1 cellular context compared by ENCODE assay signal in the genomic region with DNA sequence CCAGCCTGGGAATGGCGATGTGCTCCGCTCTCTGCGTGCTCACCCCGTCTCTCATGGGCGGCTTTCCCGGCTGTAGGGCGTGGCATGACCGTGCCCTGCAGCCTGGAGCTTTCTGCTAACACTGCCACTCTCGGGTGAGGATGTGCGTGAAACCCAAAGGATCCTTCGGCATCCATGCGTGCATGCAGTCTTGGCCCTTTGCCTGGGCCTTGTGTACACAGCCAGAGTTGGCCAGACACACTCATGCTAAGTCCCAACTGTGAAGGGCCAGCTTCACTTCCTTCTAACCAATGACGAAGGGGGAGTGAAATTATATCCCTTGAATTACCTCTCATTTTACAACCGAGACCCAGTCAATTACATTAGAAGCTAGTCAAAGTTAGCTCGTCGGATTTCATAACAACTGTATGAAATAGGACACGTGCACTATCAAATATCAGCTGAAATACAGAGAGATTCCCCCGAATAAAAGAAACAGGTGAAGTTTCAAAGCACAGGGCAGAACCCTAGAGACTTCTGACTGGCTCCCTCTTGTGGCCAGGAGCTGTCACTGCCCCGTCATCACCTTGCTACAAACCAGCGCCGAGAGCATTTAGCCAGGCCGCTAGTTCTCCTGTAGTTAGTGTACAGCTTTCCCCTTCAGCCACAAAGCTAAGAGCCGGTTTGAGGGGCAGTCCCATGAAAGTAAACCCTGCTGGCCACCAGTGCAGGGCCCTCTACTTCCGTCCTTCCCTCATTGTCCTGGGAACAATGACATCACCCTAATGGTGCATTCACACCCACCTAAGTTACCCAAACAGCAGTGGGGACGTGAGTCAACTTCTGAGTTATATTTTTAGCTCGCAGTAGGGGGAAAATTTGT.
TF ChIP-seq lines count a peak whose summit lies in the region.

No MANE protein-coding gene starts in this region.

TF ChIP-seq in K562, 482 proteins besides CTCF, POLR2A, EP300 and RAD21 (continued from another document and continues in another):
- TF ChIP-seq, protein P1, sequence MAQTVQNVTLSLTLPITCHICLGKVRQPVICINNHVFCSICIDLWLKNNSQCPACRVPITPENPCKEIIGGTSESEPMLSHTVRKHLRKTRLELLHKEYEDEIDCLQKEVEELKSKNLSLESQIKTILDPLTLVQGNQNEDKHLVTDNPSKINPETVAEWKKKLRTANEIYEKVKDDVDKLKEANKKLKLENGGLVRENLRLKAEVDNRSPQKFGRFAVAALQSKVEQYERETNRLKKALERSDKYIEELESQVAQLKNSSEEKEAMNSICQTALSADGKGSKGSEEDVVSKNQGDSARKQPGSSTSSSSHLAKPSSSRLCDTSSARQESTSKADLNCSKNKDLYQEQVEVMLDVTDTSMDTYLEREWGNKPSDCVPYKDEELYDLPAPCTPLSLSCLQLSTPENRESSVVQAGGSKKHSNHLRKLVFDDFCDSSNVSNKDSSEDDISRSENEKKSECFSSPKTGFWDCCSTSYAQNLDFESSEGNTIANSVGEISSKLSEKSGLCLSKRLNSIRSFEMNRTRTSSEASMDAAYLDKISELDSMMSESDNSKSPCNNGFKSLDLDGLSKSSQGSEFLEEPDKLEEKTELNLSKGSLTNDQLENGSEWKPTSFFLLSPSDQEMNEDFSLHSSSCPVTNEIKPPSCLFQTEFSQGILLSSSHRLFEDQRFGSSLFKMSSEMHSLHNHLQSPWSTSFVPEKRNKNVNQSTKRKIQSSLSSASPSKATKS (CRISPR knock-in tag; IDR thresholded peaks at IDR 0.05) = no peak
- TF ChIP-seq, protein P2, sequence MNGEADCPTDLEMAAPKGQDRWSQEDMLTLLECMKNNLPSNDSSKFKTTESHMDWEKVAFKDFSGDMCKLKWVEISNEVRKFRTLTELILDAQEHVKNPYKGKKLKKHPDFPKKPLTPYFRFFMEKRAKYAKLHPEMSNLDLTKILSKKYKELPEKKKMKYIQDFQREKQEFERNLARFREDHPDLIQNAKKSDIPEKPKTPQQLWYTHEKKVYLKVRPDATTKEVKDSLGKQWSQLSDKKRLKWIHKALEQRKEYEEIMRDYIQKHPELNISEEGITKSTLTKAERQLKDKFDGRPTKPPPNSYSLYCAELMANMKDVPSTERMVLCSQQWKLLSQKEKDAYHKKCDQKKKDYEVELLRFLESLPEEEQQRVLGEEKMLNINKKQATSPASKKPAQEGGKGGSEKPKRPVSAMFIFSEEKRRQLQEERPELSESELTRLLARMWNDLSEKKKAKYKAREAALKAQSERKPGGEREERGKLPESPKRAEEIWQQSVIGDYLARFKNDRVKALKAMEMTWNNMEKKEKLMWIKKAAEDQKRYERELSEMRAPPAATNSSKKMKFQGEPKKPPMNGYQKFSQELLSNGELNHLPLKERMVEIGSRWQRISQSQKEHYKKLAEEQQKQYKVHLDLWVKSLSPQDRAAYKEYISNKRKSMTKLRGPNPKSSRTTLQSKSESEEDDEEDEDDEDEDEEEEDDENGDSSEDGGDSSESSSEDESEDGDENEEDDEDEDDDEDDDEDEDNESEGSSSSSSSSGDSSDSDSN (IDR thresholded peaks at IDR 0.05; ENCODE audit: borderline replicate concordance in 1 of 2, low read depth in 2 of 2, low read length in 2 of 2) = no peak
- TF ChIP-seq, protein P3, sequence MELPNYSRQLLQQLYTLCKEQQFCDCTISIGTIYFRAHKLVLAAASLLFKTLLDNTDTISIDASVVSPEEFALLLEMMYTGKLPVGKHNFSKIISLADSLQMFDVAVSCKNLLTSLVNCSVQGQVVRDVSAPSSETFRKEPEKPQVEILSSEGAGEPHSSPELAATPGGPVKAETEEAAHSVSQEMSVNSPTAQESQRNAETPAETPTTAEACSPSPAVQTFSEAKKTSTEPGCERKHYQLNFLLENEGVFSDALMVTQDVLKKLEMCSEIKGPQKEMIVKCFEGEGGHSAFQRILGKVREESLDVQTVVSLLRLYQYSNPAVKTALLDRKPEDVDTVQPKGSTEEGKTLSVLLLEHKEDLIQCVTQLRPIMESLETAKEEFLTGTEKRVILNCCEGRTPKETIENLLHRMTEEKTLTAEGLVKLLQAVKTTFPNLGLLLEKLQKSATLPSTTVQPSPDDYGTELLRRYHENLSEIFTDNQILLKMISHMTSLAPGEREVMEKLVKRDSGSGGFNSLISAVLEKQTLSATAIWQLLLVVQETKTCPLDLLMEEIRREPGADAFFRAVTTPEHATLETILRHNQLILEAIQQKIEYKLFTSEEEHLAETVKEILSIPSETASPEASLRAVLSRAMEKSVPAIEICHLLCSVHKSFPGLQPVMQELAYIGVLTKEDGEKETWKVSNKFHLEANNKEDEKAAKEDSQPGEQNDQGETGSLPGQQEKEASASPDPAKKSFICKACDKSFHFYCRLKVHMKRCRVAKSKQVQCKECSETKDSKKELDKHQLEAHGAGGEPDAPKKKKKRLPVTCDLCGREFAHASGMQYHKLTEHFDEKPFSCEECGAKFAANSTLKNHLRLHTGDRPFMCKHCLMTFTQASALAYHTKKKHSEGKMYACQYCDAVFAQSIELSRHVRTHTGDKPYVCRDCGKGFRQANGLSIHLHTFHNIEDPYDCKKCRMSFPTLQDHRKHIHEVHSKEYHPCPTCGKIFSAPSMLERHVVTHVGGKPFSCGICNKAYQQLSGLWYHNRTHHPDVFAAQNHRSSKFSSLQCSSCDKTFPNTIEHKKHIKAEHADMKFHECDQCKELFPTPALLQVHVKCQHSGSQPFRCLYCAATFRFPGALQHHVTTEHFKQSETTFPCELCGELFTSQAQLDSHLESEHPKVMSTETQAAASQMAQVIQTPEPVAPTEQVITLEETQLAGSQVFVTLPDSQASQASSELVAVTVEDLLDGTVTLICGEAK (IDR thresholded peaks at IDR 0.05) = no peak
- TF ChIP-seq, protein P3 (CRISPR knock-in tag; IDR thresholded peaks at IDR 0.05) = no peak
- TF ChIP-seq TAF15 (IDR thresholded peaks at IDR 0.05; ENCODE audit: low read depth, low read length) (no peak), ZFP1 (CRISPR knock-in tag; IDR thresholded peaks at IDR 0.05) (no peak), NFE2 (IDR thresholded peaks at IDR 0.05; ENCODE audit: low read depth) (peak; percentile 48; the same call in 1 of the 2 replicates), SMC3 (conservative IDR thresholded peaks at IDR 0.05; ENCODE audit: insufficient read depth, low read depth, low read length) (peak; percentile 92), ILF3 (IDR thresholded peaks at IDR 0.05; ENCODE audit: borderline replicate concordance) (no peak), TBL1XR1 (IDR thresholded peaks at IDR 0.05; ENCODE audit: low read length in 2 of 2) (no peak), KLF10 (CRISPR knock-in tag; IDR thresholded peaks at IDR 0.05) (no peak), ESRRA (IDR thresholded peaks at IDR 0.05; ENCODE audit: borderline replicate concordance, low read depth) (no peak), NONO (IDR thresholded peaks at IDR 0.05; ENCODE audit: low read depth in 2 of 2, low read length in 1 of 2) (no peak), SAFB (IDR thresholded peaks at IDR 0.05; ENCODE audit: borderline replicate concordance, low read depth, low read length) (no peak), MEIS2 (IDR thresholded peaks at IDR 0.05; ENCODE audit: partially characterized antibody) (no peak), POLR2AphosphoS5 (IDR thresholded peaks at IDR 0.05; ENCODE audit: control insufficient read depth, insufficient read depth, low read depth, low read length) (no peak), ZNF146 (CRISPR knock-in tag; IDR thresholded peaks at IDR 0.05; ENCODE audit: unreplicated experiment) (no peak), PYGO2 (tag; IDR thresholded peaks at IDR 0.05) (no peak)
- TF ChIP-seq, protein P4, sequence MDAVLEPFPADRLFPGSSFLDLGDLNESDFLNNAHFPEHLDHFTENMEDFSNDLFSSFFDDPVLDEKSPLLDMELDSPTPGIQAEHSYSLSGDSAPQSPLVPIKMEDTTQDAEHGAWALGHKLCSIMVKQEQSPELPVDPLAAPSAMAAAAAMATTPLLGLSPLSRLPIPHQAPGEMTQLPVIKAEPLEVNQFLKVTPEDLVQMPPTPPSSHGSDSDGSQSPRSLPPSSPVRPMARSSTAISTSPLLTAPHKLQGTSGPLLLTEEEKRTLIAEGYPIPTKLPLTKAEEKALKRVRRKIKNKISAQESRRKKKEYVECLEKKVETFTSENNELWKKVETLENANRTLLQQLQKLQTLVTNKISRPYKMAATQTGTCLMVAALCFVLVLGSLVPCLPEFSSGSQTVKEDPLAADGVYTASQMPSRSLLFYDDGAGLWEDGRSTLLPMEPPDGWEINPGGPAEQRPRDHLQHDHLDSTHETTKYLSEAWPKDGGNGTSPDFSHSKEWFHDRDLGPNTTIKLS (IDR thresholded peaks at IDR 0.05; ENCODE audit: borderline replicate concordance, low read depth) = 0 out of 2 replicates have a peak, but pooled peaks have one; percentile 19
- TF ChIP-seq, protein P5, sequence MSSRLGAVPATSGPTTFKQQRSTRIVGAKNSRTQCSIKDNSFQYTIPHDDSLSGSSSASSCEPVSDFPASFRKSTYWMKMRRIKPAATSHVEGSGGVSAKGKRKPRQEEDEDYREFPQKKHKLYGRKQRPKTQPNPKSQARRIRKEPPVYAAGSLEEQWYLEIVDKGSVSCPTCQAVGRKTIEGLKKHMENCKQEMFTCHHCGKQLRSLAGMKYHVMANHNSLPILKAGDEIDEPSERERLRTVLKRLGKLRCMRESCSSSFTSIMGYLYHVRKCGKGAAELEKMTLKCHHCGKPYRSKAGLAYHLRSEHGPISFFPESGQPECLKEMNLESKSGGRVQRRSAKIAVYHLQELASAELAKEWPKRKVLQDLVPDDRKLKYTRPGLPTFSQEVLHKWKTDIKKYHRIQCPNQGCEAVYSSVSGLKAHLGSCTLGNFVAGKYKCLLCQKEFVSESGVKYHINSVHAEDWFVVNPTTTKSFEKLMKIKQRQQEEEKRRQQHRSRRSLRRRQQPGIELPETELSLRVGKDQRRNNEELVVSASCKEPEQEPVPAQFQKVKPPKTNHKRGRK (tag; IDR thresholded peaks at IDR 0.05) = no peak
- TF ChIP-seq, protein P6, sequence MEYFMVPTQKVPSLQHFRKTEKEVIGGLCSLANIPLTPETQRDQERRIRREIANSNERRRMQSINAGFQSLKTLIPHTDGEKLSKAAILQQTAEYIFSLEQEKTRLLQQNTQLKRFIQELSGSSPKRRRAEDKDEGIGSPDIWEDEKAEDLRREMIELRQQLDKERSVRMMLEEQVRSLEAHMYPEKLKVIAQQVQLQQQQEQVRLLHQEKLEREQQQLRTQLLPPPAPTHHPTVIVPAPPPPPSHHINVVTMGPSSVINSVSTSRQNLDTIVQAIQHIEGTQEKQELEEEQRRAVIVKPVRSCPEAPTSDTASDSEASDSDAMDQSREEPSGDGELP (CRISPR knock-in tag; IDR thresholded peaks at IDR 0.05; ENCODE audit: borderline replicate concordance) = no peak
- TF ChIP-seq, protein P7, sequence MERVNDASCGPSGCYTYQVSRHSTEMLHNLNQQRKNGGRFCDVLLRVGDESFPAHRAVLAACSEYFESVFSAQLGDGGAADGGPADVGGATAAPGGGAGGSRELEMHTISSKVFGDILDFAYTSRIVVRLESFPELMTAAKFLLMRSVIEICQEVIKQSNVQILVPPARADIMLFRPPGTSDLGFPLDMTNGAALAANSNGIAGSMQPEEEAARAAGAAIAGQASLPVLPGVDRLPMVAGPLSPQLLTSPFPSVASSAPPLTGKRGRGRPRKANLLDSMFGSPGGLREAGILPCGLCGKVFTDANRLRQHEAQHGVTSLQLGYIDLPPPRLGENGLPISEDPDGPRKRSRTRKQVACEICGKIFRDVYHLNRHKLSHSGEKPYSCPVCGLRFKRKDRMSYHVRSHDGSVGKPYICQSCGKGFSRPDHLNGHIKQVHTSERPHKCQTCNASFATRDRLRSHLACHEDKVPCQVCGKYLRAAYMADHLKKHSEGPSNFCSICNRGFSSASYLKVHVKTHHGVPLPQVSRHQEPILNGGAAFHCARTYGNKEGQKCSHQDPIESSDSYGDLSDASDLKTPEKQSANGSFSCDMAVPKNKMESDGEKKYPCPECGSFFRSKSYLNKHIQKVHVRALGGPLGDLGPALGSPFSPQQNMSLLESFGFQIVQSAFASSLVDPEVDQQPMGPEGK (CRISPR knock-in tag; IDR thresholded peaks at IDR 0.05; ENCODE audit: borderline replicate concordance) = no peak
- TF ChIP-seq, protein P8, sequence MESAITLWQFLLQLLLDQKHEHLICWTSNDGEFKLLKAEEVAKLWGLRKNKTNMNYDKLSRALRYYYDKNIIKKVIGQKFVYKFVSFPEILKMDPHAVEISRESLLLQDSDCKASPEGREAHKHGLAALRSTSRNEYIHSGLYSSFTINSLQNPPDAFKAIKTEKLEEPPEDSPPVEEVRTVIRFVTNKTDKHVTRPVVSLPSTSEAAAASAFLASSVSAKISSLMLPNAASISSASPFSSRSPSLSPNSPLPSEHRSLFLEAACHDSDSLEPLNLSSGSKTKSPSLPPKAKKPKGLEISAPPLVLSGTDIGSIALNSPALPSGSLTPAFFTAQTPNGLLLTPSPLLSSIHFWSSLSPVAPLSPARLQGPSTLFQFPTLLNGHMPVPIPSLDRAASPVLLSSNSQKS (CRISPR knock-in tag; IDR thresholded peaks at IDR 0.05) = 0 out of 2 replicates have a peak, but pooled peaks have one; percentile 43
- TF ChIP-seq, protein P9, sequence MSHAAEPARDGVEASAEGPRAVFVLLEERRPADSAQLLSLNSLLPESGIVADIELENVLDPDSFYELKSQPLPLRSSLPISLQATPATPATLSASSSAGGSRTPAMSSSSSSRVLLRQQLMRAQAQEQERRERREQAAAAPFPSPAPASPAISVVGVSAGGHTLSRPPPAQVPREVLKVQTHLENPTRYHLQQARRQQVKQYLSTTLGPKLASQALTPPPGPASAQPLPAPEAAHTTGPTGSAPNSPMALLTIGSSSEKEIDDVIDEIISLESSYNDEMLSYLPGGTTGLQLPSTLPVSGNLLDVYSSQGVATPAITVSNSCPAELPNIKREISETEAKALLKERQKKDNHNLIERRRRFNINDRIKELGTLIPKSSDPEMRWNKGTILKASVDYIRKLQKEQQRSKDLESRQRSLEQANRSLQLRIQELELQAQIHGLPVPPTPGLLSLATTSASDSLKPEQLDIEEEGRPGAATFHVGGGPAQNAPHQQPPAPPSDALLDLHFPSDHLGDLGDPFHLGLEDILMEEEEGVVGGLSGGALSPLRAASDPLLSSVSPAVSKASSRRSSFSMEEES (CRISPR knock-in tag; IDR thresholded peaks at IDR 0.05) = no peak
